In the genomic region with DNA sequence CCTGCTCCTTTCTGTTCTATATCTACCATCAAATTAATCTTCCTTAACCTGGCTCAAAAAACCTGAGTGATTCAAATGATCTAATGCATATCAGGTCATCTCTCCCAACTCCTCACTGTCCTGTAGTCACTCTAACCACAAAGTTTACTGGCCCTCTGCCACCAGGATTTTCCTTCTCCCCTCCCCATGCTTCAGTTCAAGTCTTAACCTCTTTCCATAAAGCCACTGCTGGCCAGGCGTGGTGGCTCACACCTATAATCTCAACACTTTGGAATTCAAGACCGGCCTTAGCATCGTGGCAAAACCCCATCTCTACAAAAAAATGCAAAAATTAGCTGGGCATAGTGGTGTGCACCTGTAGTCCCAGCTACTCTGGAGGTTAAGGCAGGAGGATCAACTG, we compare ENCODE assay signal across 21 cellular contexts. TPM values are rescaled to one million over a fixed set of nuclear protein-coding genes. Genes with fewer than 3 reads are reported as not detected.
DNase-seq lines count a peak whose midpoint lies in the region; ATAC-seq, FAIRE-seq and TF ChIP-seq lines count a peak whose summit lies in the region.
"Had no signal": no experiment of that assay in that cellular context is flagged by ENCODE, and none has a peak within 500 bp of the region (broad histone marks: within the 10 kb centered on the region; RNA-seq: fewer than 3 reads in every experiment).

No MANE protein-coding gene starts in this region.

- TF ChIP-seq CTCF in SK-N-SH (IDR thresholded peaks at IDR 0.05): no peak
- no peak for TF ChIP-seq CTCF in keratinocyte (optimal IDR thresholded peaks at IDR 0.05 in 1 of 3, IDR thresholded peaks at IDR 0.05 in 1 of 3, conservative IDR thresholded peaks at IDR 0.05 in 1 of 3; ENCODE audit: extremely low read depth in 1 of 3, insufficient read depth in 2 of 3, low read length in 3 of 3)

- no peaks in the 10 kb centered on the region for H3K9me2 ChIP-seq in SK-N-SH

- TF ChIP-seq EP300 in SK-N-SH (IDR thresholded peaks at IDR 0.05; ENCODE audit: borderline replicate concordance in 1 of 2, low read depth in 1 of 2, low read length in 1 of 2): no peak

- no peak overlapping the region for H3K27ac Mint-ChIP-seq in effector memory CD8-positive, alpha-beta T cell
- H3K27ac Mint-ChIP-seq: activated CD4-positive, alpha-beta memory T cell treated with anti-CD3 and anti-CD28 coated beads for 36 hours; CD4-positive, alpha-beta memory T cell; natural killer cell treated with Interleukin-12 subunit alpha and Interleukin-12 subunit beta and Interleukin-15 and Interleukin-18, amount 100 ng/mL, for 72 hours had no signal

- 65% methylated on average over 3 of the region's 3 CpGs for WGBS in SK-N-SH (ENCODE audit: low lambda C conversion rate)

- H3K4me3 ChIP-seq in SK-N-SH (ENCODE audit: low read depth in 2 of 2, low read length in 1 of 2) (no peak overlapping the region), keratinocyte (ENCODE audit: control insufficient read depth in 2 of 3, extremely low read depth in 1 of 3, insufficient read depth in 2 of 3, low read depth in 1 of 3, low read length in 3 of 3) (no peak overlapping the region)
- H3K4me3 ChIP-seq: ascending aorta, HAP-1, prostate gland, suprapubic skin had no signal

- peak; percentile 13 for FAIRE-seq in keratinocyte (lab: Jason Lieb, UNC)

- H3K9me3 Mint-ChIP-seq in effector memory CD8-positive, alpha-beta T cell: no peaks in the 10 kb centered on the region
- H3K9me3 Mint-ChIP-seq: activated CD4-positive, alpha-beta memory T cell treated with anti-CD3 and anti-CD28 coated beads for 36 hours; CD4-positive, alpha-beta memory T cell; natural killer cell treated with Interleukin-12 subunit alpha and Interleukin-12 subunit beta and Interleukin-15 and Interleukin-18, amount 100 ng/mL, for 72 hours had no signal

- H2AFZ ChIP-seq in SK-N-SH (ENCODE audit: low read depth) (no peak overlapping the region), keratinocyte (ENCODE audit: control insufficient read depth, low read length) (no peak overlapping the region)

- CTCF ChIA-PET in SK-N-SH (lab: Yijun Ruan, JAX): interaction anchor here (1.0 to 1.3 kb wide), 2 partner anchors 11 to 14 kb away, joined by 3 to 6 read pairs; no protein-coding TSS in a partner anchor

- no peaks in the 10 kb centered on the region for H3K9me1 ChIP-seq in keratinocyte (ENCODE audit: control insufficient read depth, extremely low read depth, insufficient read depth, low read length)

- H3K79me2 ChIP-seq in SK-N-SH (ENCODE audit: insufficient read depth) (peaks cover 7% of the 10 kb centered on the region; the same call in 1 of the 2 replicates), keratinocyte (ENCODE audit: control insufficient read depth, insufficient read depth, low read length) (no peaks in the 10 kb centered on the region)

- peaks cover 8 to 13% of the 10 kb centered on the region in 2 donors for H3K27me3 Mint-ChIP-seq in effector memory CD8-positive, alpha-beta T cell

- H3K36me3 ChIP-seq in SK-N-SH (replicated peaks in 1 of 2; ENCODE audit: control insufficient read depth in 1 of 2, insufficient read depth in 2 of 2, low read length in 1 of 2): no peaks in the 10 kb centered on the region
- H3K36me3 ChIP-seq in keratinocyte (ENCODE audit: control insufficient read depth in 2 of 2, extremely low read depth in 1 of 2, insufficient read depth in 2 of 2, low read length in 2 of 2): no peaks in the 10 kb centered on the region
- H3K36me3 ChIP-seq: ascending aorta, HAP-1, prostate gland, suprapubic skin had no signal

- no peak overlapping the region for H3K27ac ChIP-seq in SK-N-SH (ENCODE audit: low read depth in 2 of 2, low read length in 1 of 2)
- no peak overlapping the region for H3K27ac ChIP-seq in keratinocyte (ENCODE audit: control insufficient read depth, insufficient read depth, low read length)
- H3K27ac ChIP-seq: ascending aorta, HL-60, KMS-11, prostate gland, suprapubic skin had no signal

- H3K4me3 Mint-ChIP-seq in effector memory CD8-positive, alpha-beta T cell: no peak overlapping the region
- H3K4me3 Mint-ChIP-seq: activated CD4-positive, alpha-beta memory T cell treated with anti-CD3 and anti-CD28 coated beads for 36 hours; CD4-positive, alpha-beta memory T cell; natural killer cell treated with Interleukin-12 subunit alpha and Interleukin-12 subunit beta and Interleukin-15 and Interleukin-18, amount 100 ng/mL, for 72 hours had no signal

- H3K4me1 ChIP-seq in SK-N-SH (ENCODE audit: control insufficient read depth in 1 of 2, insufficient read depth in 2 of 2, low read depth in 1 of 2, low read length in 1 of 2): peaks cover 0 to 13% of the 10 kb centered on the region in 2 experiments; a peak in 1 of 4 replicates
- H3K4me1 ChIP-seq in keratinocyte (ENCODE audit: control insufficient read depth, extremely low read depth, insufficient read depth, low read length): peaks cover 10% of the 10 kb centered on the region
- H3K4me1 ChIP-seq: prostate gland, suprapubic skin had no signal

- H3K9ac ChIP-seq in SK-N-SH (no peak overlapping the region), keratinocyte (ENCODE audit: control insufficient read depth, extremely low read depth, insufficient read depth, low read length) (no peak overlapping the region)
- H3K9ac ChIP-seq: KMS-11 had no signal

- H3F3A ChIP-seq in SK-N-SH (replicated peaks; ENCODE audit: insufficient read depth): peaks cover 7% of the 10 kb centered on the region

- no peak for ATAC-seq in effector memory CD8-positive, alpha-beta T cell (replicated peaks)
- no peak for ATAC-seq in GM21526 (IDR thresholded peaks at IDR 0.05; ENCODE audit: low FRiP score, unreplicated experiment)
- ATAC-seq: natural killer cell treated with Interleukin-12 subunit alpha and Interleukin-12 subunit beta and Interleukin-15 and Interleukin-18, amount 100 ng/mL, for 72 hours had no signal

- no peaks in the 10 kb centered on the region for H3K27me3 ChIP-seq in SK-N-SH (ENCODE audit: insufficient read depth)
- H3K27me3 ChIP-seq in keratinocyte (ENCODE audit: control insufficient read depth, extremely low read depth, insufficient read depth, low read length): no peaks in the 10 kb centered on the region
- H3K27me3 ChIP-seq: ascending aorta, suprapubic skin had no signal

- dilution Hi-C loops in keratinocyte (cut with MboI; ENCODE audit: extremely low pct_ligation_motif_present, low sequenced_read_pairs): no loop called here

- H3K4me2 ChIP-seq in SK-N-SH: no peak overlapping the region
- no peak overlapping the region for H3K4me2 ChIP-seq in keratinocyte (ENCODE audit: control insufficient read depth, extremely low read depth, insufficient read depth, low read depth, low read length)
- H3K4me2 ChIP-seq: KMS-11 had no signal

- no peak for TF ChIP-seq RAD21 in SK-N-SH (IDR thresholded peaks at IDR 0.05; ENCODE audit: low read length)

- DNase-seq in ACHN (peak; percentile 23), HS-27A (ENCODE audit: low read depth) (peak; percentile 51), SK-N-SH (no peak), keratinocyte (ENCODE audit: low read depth, low spot score) (no peak), iPS-NIHi7 (ENCODE audit: extremely low spot score) (no peak)
- DNase-seq in stimulated activated CD4-positive, alpha-beta T cell treated with anti-CD3 and anti-CD28 coated beads, Interleukin-12 subunit alpha, Interleukin-12 subunit beta, amount 100 ng/mL, for 4 hours: no peak
- DNase-seq in effector memory CD8-positive, alpha-beta T cell: no peak
- DNase-seq: activated CD4-positive, alpha-beta memory T cell treated with anti-CD3 and anti-CD28 coated beads for 36 hours; activated naive CD4-positive, alpha-beta T cell treated with Interleukin-2 at 50 U/mL for 16 hours; CD4-positive, alpha-beta memory T cell; DND-41; NCI-H1417; NCI-H2171 treated with DMSO at 0.1 percent for 48 hours had no signal

- H3K4me1 Mint-ChIP-seq in effector memory CD8-positive, alpha-beta T cell (ENCODE audit: low read depth in 2 of 2): no peaks in the 10 kb centered on the region

- H3K9me3 ChIP-seq in SK-N-SH (no peaks in the 10 kb centered on the region), keratinocyte (ENCODE audit: control insufficient read depth, low read depth, low read length) (no peaks in the 10 kb centered on the region)
- H3K9me3 ChIP-seq: ascending aorta, HAP-1, prostate gland, suprapubic skin had no signal

- H4K20me1 ChIP-seq in SK-N-SH (ENCODE audit: insufficient read depth) (no peaks in the 10 kb centered on the region), keratinocyte (ENCODE audit: control insufficient read depth, extremely low read depth, insufficient read depth, low read length) (no peaks in the 10 kb centered on the region)

- in situ Hi-C loops in ACHN (cut with HindIII; ENCODE audit: low pct_ligation_motif_present, low pct_unique_long_range_greater_than_20kb, low sequenced_read_pairs): no loop called here

- no peaks in the 10 kb centered on the region for H3K36me3 Mint-ChIP-seq in effector memory CD8-positive, alpha-beta T cell (ENCODE audit: insufficient read depth)
- H3K36me3 Mint-ChIP-seq: activated CD4-positive, alpha-beta memory T cell treated with anti-CD3 and anti-CD28 coated beads for 36 hours; CD4-positive, alpha-beta memory T cell; natural killer cell treated with Interleukin-12 subunit alpha and Interleukin-12 subunit beta and Interleukin-15 and Interleukin-18, amount 100 ng/mL, for 72 hours had no signal

- POLR2A ChIA-PET in SK-N-SH (lab: Yijun Ruan, JAX): no interaction called here

TF ChIP-seq in SK-N-SH, 30 proteins besides CTCF, POLR2A, EP300 and RAD21 (continues in another document):
- TF ChIP-seq NFIC (IDR thresholded peaks at IDR 0.05; ENCODE audit: borderline replicate concordance) (peak; percentile 32; the same call in 1 of the 2 replicates), TCF12 (IDR thresholded peaks at IDR 0.05) (0 out of 2 replicates have a peak, but pooled peaks have one; percentile 20)

RNA-seq across cellular contexts. Expression of gene SP3, which starts 7.5 kb away (rescaled TPM):
- polyA plus RNA-seq in SK-N-SH (2012; rRNA removed): 23.1 and 28.9 TPM in 2 replicates
- 25.0 and 30.2 TPM in 2 replicates for polyA plus RNA-seq in SK-N-SH (2012; cell fraction: cytosol; rRNA removed)
- polyA plus RNA-seq in SK-N-SH (2012; cell fraction: nucleus; rRNA removed): 12.7 and 27.2 TPM in 2 replicates
- polyA plus RNA-seq in keratinocyte: 31.9 to 46.7 TPM (median 39.3 TPM) in 3 replicates
- 14.9 TPM for polyA plus RNA-seq in keratinocyte (2011; ENCODE audit: low read depth)
- polyA plus RNA-seq in keratinocyte (2011; cell fraction: cytosol; rRNA removed): 13.6 and 34.9 TPM in 2 replicates
- 27.6 and 29.2 TPM in 2 replicates for polyA plus RNA-seq in keratinocyte (2011; cell fraction: nucleus; rRNA removed)
- 24.9 and 25.4 TPM in 2 replicates for polyA plus RNA-seq in keratinocyte (2012; ENCODE audit: low replicate concordance)
- polyA minus RNA-seq in keratinocyte: 25.9 to 93.0 TPM (median 54.3 TPM) in 3 replicates
- 17.8 TPM for polyA minus RNA-seq in keratinocyte (2011; cell fraction: cytosol; rRNA and poly(A)+ RNA removed)
- polyA minus RNA-seq in keratinocyte (2011; cell fraction: nucleus; rRNA and poly(A)+ RNA removed): 35.9 and 68.2 TPM in 2 replicates

Comparison
In these comparisons a context has a peak if more than half of its experiments do, and no peak if none do; other contexts are left out.
1. DNase-seq: peak in ACHN (single experiment) and HS-27A (single experiment); none in SK-N-SH (single experiment), keratinocyte (single experiment), iPS-NIHi7 (single experiment), stimulated activated CD4-positive, alpha-beta T cell treated with anti-CD3 and anti-CD28 coated beads, Interleukin-12 subunit alpha, Interleukin-12 subunit beta, amount 100 ng/mL, for 4 hours (single experiment) and effector memory CD8-positive, alpha-beta T cell (0 of 3).